2 cellular contexts compared by ENCODE assay signal in the genomic region with DNA sequence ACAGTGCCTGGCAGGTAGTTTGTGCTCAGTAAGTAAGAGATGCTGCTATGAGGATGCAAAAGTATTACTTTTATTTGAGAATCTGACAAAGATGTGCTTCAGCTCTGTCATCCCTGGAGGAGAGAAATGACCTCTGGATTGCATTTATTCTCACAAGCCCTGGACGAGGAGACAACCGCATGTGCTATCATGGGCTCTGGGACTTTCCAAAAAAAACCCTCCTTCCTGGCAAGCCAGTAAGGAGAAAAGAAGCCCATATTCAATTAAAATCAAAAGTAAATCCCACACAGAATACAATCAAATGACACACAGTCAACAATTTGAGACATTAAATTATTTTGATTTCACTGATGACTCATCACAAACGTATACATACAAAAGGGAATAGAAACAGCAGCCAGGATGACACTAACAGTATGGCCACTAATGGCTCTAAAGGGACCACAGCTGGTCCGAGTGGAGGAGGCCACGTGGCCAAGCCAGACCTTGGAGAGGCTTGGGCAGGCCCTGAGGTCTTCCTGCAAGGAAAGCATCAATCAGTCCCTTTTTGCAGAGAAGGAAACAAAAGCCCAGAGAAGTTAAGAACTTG.
A peak's percentile ranks its signal among the peaks of the same experiment; 100 is the strongest.
TF ChIP-seq lines count a peak whose summit lies in the region.

No MANE protein-coding gene starts in this region.

TF ChIP-seq in HepG2, 621 proteins besides CTCF, POLR2A, EP300 and RAD21:
- peak; percentile 28; the same call in 1 of the 2 replicates for TF ChIP-seq MAFF (IDR thresholded peaks at IDR 0.05; ENCODE audit: low read depth, low read length)
- 0 out of 4 replicates have a peak, but pooled peaks have one; percentile 16 to 33 for TF ChIP-seq MAFK (conservative IDR thresholded peaks at IDR 0.05 in 1 of 2, IDR thresholded peaks at IDR 0.05 in 1 of 2; ENCODE audit: low read length in 2 of 2)
- TF ChIP-seq ZNF160 (CRISPR knock-in tag; IDR thresholded peaks at IDR 0.05) = no peak
TF ChIP-seq in HepG2: peak in this region for 2.

TF ChIP-seq in K562, 482 proteins besides CTCF, POLR2A, EP300 and RAD21 (continues in another document):
- TF ChIP-seq ILF3 (IDR thresholded peaks at IDR 0.05; ENCODE audit: borderline replicate concordance) (no peak), KDM5B (IDR thresholded peaks at IDR 0.05; ENCODE audit: insufficient replicate concordance, low read depth, low read length) (no peak), HCFC1 (IDR thresholded peaks at IDR 0.05; ENCODE audit: low read depth, low read length) (no peak), NBN (IDR thresholded peaks at IDR 0.05; ENCODE audit: low read depth) (no peak), EWSR1 (IDR thresholded peaks at IDR 0.05; ENCODE audit: borderline replicate concordance, low read depth, partially characterized antibody) (no peak), ZNF561 (CRISPR knock-in tag; conservative IDR thresholded peaks at IDR 0.05) (no peak), SREBF1 (IDR thresholded peaks at IDR 0.05; ENCODE audit: borderline replicate concordance, low read depth, low read length) (no peak), ZNF217 (CRISPR knock-in tag; IDR thresholded peaks at IDR 0.05) (no peak), HDAC8 (tag; IDR thresholded peaks at IDR 0.05) (no peak), ZNF316 (IDR thresholded peaks at IDR 0.05) (peak; percentile 85), ZNF830 (CRISPR knock-in tag; IDR thresholded peaks at IDR 0.05) (no peak), PHB (CRISPR knock-in tag; IDR thresholded peaks at IDR 0.05) (no peak), RBM34 (IDR thresholded peaks at IDR 0.05; ENCODE audit: borderline replicate concordance, insufficient read depth, low read length) (no peak), HDAC6 (IDR thresholded peaks at IDR 0.05; ENCODE audit: low read depth, low read length) (no peak), C11orf30 (IDR thresholded peaks at IDR 0.05; ENCODE audit: low read depth) (peak; percentile 73), ARNT (IDR thresholded peaks at IDR 0.05) (no peak), MAFG (tag; conservative IDR thresholded peaks at IDR 0.05) (peak; percentile 78), ATF1 (CRISPR knock-in tag; IDR thresholded peaks at IDR 0.05) (no peak), ATF1 (tag; IDR thresholded peaks at IDR 0.05) (no peak), SAP30 (IDR thresholded peaks at IDR 0.05; ENCODE audit: borderline replicate concordance, insufficient read depth, low read depth, low read length, poor library complexity, severe bottlenecking) (no peak), ZNF384 (IDR thresholded peaks at IDR 0.05; ENCODE audit: low read depth, low read length) (no peak), FOSL1 (tag; conservative IDR thresholded peaks at IDR 0.05) (0 out of 2 replicates have a peak, but pooled peaks have one; percentile 22), CXXC5 (CRISPR knock-in tag; IDR thresholded peaks at IDR 0.05) (no peak), HNRNPUL1 (IDR thresholded peaks at IDR 0.05; ENCODE audit: low read length) (no peak)
- TF ChIP-seq, protein P1, sequence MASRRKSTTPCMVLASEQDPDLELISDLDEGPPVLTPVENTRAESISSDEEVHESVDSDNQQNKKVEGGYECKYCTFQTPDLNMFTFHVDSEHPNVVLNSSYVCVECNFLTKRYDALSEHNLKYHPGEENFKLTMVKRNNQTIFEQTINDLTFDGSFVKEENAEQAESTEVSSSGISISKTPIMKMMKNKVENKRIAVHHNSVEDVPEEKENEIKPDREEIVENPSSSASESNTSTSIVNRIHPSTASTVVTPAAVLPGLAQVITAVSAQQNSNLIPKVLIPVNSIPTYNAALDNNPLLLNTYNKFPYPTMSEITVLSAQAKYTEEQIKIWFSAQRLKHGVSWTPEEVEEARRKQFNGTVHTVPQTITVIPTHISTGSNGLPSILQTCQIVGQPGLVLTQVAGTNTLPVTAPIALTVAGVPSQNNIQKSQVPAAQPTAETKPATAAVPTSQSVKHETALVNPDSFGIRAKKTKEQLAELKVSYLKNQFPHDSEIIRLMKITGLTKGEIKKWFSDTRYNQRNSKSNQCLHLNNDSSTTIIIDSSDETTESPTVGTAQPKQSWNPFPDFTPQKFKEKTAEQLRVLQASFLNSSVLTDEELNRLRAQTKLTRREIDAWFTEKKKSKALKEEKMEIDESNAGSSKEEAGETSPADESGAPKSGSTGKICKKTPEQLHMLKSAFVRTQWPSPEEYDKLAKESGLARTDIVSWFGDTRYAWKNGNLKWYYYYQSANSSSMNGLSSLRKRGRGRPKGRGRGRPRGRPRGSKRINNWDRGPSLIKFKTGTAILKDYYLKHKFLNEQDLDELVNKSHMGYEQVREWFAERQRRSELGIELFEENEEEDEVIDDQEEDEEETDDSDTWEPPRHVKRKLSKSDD (conservative IDR thresholded peaks at IDR 0.05; ENCODE audit: low read length) = no peak
- TF ChIP-seq, protein P2, sequence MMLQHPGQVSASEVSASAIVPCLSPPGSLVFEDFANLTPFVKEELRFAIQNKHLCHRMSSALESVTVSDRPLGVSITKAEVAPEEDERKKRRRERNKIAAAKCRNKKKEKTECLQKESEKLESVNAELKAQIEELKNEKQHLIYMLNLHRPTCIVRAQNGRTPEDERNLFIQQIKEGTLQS (IDR thresholded peaks at IDR 0.05) = peak; percentile 83
- TF ChIP-seq, protein P2 (CRISPR knock-in tag; conservative IDR thresholded peaks at IDR 0.05) = no peak
- TF ChIP-seq, protein P3, sequence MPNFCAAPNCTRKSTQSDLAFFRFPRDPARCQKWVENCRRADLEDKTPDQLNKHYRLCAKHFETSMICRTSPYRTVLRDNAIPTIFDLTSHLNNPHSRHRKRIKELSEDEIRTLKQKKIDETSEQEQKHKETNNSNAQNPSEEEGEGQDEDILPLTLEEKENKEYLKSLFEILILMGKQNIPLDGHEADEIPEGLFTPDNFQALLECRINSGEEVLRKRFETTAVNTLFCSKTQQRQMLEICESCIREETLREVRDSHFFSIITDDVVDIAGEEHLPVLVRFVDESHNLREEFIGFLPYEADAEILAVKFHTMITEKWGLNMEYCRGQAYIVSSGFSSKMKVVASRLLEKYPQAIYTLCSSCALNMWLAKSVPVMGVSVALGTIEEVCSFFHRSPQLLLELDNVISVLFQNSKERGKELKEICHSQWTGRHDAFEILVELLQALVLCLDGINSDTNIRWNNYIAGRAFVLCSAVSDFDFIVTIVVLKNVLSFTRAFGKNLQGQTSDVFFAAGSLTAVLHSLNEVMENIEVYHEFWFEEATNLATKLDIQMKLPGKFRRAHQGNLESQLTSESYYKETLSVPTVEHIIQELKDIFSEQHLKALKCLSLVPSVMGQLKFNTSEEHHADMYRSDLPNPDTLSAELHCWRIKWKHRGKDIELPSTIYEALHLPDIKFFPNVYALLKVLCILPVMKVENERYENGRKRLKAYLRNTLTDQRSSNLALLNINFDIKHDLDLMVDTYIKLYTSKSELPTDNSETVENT (CRISPR knock-in tag; IDR thresholded peaks at IDR 0.05) = no peak
- TF ChIP-seq, protein P4, sequence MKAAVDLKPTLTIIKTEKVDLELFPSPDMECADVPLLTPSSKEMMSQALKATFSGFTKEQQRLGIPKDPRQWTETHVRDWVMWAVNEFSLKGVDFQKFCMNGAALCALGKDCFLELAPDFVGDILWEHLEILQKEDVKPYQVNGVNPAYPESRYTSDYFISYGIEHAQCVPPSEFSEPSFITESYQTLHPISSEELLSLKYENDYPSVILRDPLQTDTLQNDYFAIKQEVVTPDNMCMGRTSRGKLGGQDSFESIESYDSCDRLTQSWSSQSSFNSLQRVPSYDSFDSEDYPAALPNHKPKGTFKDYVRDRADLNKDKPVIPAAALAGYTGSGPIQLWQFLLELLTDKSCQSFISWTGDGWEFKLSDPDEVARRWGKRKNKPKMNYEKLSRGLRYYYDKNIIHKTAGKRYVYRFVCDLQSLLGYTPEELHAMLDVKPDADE (conservative IDR thresholded peaks at IDR 0.05; ENCODE audit: control insufficient read depth, low read depth, low read length) = no peak
- TF ChIP-seq, protein P5, sequence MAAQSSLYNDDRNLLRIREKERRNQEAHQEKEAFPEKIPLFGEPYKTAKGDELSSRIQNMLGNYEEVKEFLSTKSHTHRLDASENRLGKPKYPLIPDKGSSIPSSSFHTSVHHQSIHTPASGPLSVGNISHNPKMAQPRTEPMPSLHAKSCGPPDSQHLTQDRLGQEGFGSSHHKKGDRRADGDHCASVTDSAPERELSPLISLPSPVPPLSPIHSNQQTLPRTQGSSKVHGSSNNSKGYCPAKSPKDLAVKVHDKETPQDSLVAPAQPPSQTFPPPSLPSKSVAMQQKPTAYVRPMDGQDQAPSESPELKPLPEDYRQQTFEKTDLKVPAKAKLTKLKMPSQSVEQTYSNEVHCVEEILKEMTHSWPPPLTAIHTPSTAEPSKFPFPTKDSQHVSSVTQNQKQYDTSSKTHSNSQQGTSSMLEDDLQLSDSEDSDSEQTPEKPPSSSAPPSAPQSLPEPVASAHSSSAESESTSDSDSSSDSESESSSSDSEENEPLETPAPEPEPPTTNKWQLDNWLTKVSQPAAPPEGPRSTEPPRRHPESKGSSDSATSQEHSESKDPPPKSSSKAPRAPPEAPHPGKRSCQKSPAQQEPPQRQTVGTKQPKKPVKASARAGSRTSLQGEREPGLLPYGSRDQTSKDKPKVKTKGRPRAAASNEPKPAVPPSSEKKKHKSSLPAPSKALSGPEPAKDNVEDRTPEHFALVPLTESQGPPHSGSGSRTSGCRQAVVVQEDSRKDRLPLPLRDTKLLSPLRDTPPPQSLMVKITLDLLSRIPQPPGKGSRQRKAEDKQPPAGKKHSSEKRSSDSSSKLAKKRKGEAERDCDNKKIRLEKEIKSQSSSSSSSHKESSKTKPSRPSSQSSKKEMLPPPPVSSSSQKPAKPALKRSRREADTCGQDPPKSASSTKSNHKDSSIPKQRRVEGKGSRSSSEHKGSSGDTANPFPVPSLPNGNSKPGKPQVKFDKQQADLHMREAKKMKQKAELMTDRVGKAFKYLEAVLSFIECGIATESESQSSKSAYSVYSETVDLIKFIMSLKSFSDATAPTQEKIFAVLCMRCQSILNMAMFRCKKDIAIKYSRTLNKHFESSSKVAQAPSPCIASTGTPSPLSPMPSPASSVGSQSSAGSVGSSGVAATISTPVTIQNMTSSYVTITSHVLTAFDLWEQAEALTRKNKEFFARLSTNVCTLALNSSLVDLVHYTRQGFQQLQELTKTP (IDR thresholded peaks at IDR 0.05; ENCODE audit: low read depth in 1 of 2, partially characterized antibody in 2 of 2) = no peak
- TF ChIP-seq, protein P6, sequence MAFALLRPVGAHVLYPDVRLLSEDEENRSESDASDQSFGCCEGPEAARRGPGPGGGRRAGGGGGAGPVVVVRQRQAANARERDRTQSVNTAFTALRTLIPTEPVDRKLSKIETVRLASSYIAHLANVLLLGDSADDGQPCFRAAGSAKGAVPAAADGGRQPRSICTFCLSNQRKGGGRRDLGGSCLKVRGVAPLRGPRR (CRISPR knock-in tag; IDR thresholded peaks at IDR 0.05) = no peak
- TF ChIP-seq, protein P7, sequence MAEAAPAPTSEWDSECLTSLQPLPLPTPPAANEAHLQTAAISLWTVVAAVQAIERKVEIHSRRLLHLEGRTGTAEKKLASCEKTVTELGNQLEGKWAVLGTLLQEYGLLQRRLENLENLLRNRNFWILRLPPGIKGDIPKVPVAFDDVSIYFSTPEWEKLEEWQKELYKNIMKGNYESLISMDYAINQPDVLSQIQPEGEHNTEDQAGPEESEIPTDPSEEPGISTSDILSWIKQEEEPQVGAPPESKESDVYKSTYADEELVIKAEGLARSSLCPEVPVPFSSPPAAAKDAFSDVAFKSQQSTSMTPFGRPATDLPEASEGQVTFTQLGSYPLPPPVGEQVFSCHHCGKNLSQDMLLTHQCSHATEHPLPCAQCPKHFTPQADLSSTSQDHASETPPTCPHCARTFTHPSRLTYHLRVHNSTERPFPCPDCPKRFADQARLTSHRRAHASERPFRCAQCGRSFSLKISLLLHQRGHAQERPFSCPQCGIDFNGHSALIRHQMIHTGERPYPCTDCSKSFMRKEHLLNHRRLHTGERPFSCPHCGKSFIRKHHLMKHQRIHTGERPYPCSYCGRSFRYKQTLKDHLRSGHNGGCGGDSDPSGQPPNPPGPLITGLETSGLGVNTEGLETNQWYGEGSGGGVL (CRISPR knock-in tag; IDR thresholded peaks at IDR 0.05) = no peak
- TF ChIP-seq, protein P8, sequence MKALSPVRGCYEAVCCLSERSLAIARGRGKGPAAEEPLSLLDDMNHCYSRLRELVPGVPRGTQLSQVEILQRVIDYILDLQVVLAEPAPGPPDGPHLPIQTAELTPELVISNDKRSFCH (CRISPR knock-in tag; IDR thresholded peaks at IDR 0.05) = no peak
- TF ChIP-seq, protein P8 (tag; IDR thresholded peaks at IDR 0.05) = no peak
- TF ChIP-seq, protein P9, sequence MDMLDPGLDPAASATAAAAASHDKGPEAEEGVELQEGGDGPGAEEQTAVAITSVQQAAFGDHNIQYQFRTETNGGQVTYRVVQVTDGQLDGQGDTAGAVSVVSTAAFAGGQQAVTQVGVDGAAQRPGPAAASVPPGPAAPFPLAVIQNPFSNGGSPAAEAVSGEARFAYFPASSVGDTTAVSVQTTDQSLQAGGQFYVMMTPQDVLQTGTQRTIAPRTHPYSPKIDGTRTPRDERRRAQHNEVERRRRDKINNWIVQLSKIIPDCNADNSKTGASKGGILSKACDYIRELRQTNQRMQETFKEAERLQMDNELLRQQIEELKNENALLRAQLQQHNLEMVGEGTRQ (CRISPR knock-in tag; IDR thresholded peaks at IDR 0.05) = 0 out of 2 replicates have a peak, but pooled peaks have one; percentile 22
